1 cellular context compared by ENCODE assay signal in the genomic region with DNA sequence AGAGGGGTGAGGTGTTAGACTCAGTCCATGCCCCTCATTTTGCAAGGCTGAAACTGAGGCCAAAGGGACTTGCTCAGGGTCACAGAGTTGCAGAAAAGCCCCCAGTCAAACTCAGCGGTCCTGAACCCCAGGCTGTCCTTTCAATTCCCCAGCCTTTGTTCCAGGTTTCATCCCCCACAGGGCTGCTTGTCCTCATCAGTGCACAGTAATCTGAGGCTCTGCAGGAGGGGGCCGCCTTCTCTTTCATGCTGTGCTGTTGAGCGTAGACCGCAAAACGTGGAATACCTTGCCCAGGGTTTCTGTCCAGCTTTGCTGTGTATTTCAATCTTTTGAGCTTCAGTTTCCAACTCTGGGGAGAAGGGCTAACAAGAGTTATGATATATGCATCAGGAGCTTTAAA.
TF ChIP-seq lines count a peak whose summit lies in the region.

No MANE protein-coding gene starts in this region.

TF ChIP-seq in GM23338, 12 proteins besides CTCF, POLR2A, EP300 and RAD21 (continued from another document):
- TF ChIP-seq, protein P1, sequence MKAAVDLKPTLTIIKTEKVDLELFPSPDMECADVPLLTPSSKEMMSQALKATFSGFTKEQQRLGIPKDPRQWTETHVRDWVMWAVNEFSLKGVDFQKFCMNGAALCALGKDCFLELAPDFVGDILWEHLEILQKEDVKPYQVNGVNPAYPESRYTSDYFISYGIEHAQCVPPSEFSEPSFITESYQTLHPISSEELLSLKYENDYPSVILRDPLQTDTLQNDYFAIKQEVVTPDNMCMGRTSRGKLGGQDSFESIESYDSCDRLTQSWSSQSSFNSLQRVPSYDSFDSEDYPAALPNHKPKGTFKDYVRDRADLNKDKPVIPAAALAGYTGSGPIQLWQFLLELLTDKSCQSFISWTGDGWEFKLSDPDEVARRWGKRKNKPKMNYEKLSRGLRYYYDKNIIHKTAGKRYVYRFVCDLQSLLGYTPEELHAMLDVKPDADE (IDR thresholded peaks at IDR 0.05), result no peak
TF ChIP-seq in GM23338: peak in this region for 0.
